1 cellular context compared by ENCODE assay signal in genomic region chr1:99755664-99756063, GRCh38.
TF ChIP-seq lines count a peak whose summit lies in the region.

No MANE protein-coding gene starts in this region.

TF ChIP-seq in HepG2, 621 proteins besides CTCF, POLR2A, EP300 and RAD21 (continued from another document):
- TF ChIP-seq ZNF407 (CRISPR knock-in tag; IDR thresholded peaks at IDR 0.05; ENCODE audit: not compliant biosample characterization) = no peak
- TF ChIP-seq IKZF1 (IDR thresholded peaks at IDR 0.05) = no peak
- no peak for TF ChIP-seq MXD1 (CRISPR knock-in tag; IDR thresholded peaks at IDR 0.05)
- TF ChIP-seq ZNF274 (CRISPR knock-in tag; IDR thresholded peaks at IDR 0.05) = no peak
- no peak for TF ChIP-seq ZNF574 (CRISPR knock-in tag; IDR thresholded peaks at IDR 0.05)
- no peak for TF ChIP-seq RFX1 (IDR thresholded peaks at IDR 0.05)
- no peak for TF ChIP-seq FOXP1 (IDR thresholded peaks at IDR 0.05)
- peak; percentile 36; the same call in 1 of the 2 replicates for TF ChIP-seq FOXP1 (CRISPR knock-in tag; IDR thresholded peaks at IDR 0.05)
- no peak for TF ChIP-seq POLR2AphosphoS2 (IDR thresholded peaks at IDR 0.05; ENCODE audit: low read depth, low read length)
- no peak for TF ChIP-seq ATF3 (CRISPR knock-in tag; IDR thresholded peaks at IDR 0.05)
- TF ChIP-seq KAT7 (CRISPR knock-in tag; IDR thresholded peaks at IDR 0.05; ENCODE audit: borderline replicate concordance) = no peak
- no peak for TF ChIP-seq PBX3 (CRISPR knock-in tag; IDR thresholded peaks at IDR 0.05; ENCODE audit: borderline replicate concordance)
- no peak for TF ChIP-seq ZBTB33 (CRISPR knock-in tag; IDR thresholded peaks at IDR 0.05)
- TF ChIP-seq ZNF460 (CRISPR knock-in tag; IDR thresholded peaks at IDR 0.05; ENCODE audit: borderline replicate concordance) = no peak
- TF ChIP-seq ZNF124 (CRISPR knock-in tag; IDR thresholded peaks at IDR 0.05) = no peak
- no peak for TF ChIP-seq ETS1 (CRISPR knock-in tag; IDR thresholded peaks at IDR 0.05)
- no peak for TF ChIP-seq ATF5 (CRISPR knock-in tag; IDR thresholded peaks at IDR 0.05; ENCODE audit: low read depth)
- TF ChIP-seq PAXIP1 (CRISPR knock-in tag; conservative IDR thresholded peaks at IDR 0.05) = peak; percentile 40; the same call in 1 of the 2 replicates
- TF ChIP-seq SOX5 (CRISPR knock-in tag; IDR thresholded peaks at IDR 0.05; ENCODE audit: borderline replicate concordance) = peak; percentile 75
- TF ChIP-seq MTA3 (CRISPR knock-in tag; IDR thresholded peaks at IDR 0.05) = no peak
- no peak for TF ChIP-seq ZNF891 (CRISPR knock-in tag; IDR thresholded peaks at IDR 0.05)
- no peak for TF ChIP-seq ZNF296 (CRISPR knock-in tag; conservative IDR thresholded peaks at IDR 0.05)
- no peak for TF ChIP-seq ATF7 (IDR thresholded peaks at IDR 0.05)
- TF ChIP-seq ATF7 (CRISPR knock-in tag; IDR thresholded peaks at IDR 0.05) = no peak
- TF ChIP-seq NCOA2 (CRISPR knock-in tag; IDR thresholded peaks at IDR 0.05) = peak; percentile 51; the same call in 1 of the 2 replicates
- TF ChIP-seq MXI1 (IDR thresholded peaks at IDR 0.05; ENCODE audit: borderline replicate concordance, low read depth, low read length) = no peak
- no peak for TF ChIP-seq ZBTB34 (CRISPR knock-in tag; IDR thresholded peaks at IDR 0.05)
- no peak for TF ChIP-seq ZNF264 (CRISPR knock-in tag; IDR thresholded peaks at IDR 0.05)
- TF ChIP-seq HNRNPH1 (optimal IDR thresholded peaks at IDR 0.05; ENCODE audit: low read depth, low read length) = no peak
- no peak for TF ChIP-seq ZSCAN12 (CRISPR knock-in tag; IDR thresholded peaks at IDR 0.05)
- no peak for TF ChIP-seq PRMT3 (CRISPR knock-in tag; IDR thresholded peaks at IDR 0.05; ENCODE audit: borderline replicate concordance, low read depth)
- TF ChIP-seq ZNF235 (CRISPR knock-in tag; IDR thresholded peaks at IDR 0.05; ENCODE audit: borderline replicate concordance) = no peak
- TF ChIP-seq ELK4 (CRISPR knock-in tag; IDR thresholded peaks at IDR 0.05; ENCODE audit: borderline replicate concordance) = no peak
- no peak for TF ChIP-seq ZSCAN31 (CRISPR knock-in tag; IDR thresholded peaks at IDR 0.05; ENCODE audit: low read depth)
